Comparison of ENCODE assay signal across 20 cellular contexts in the genomic region with DNA sequence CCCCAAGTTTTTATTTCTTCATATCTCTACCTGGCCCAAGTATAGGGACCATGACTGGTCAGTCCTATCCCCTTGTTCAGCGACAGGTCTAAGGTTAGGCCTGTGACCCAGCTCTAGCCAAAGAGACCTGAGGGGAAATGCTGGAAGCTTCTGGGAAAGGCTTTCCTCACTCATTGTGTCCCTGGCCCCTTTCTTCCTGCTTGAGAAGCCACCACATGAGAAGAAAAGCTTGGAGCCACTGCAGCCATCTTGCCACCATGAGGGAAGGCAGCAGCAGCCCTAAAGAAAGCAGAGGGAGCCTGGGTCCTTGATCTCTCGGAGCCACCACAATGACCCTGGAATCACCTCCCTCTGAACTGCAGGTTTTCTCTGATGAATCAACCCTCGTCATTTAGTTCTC.
A peak's percentile ranks its signal among the peaks of the same experiment; 100 is the strongest.
DNase-seq lines count a peak whose midpoint lies in the region; ATAC-seq and TF ChIP-seq lines count a peak whose summit lies in the region.
"Had no signal": no experiment of that assay in that cellular context is flagged by ENCODE, and none has a peak within 500 bp of the region (broad histone marks: within the 10 kb centered on the region; RNA-seq: fewer than 3 reads in every experiment).

No MANE protein-coding gene starts in this region.

- H3K27ac ChIP-seq in VCaP (peak overlapping the region; percentile 75), coronary artery (peak overlapping the region in 1 of 2 donors; percentile 51), subcutaneous abdominal adipose tissue (ENCODE audit: low read depth, low read length) (peak overlapping the region; percentile 42)
- H3K27ac ChIP-seq: PC-9, SJCRH30 had no signal

- TF ChIP-seq CTCF in VCaP (conservative IDR thresholded peaks at IDR 0.05) (no peak), coronary artery (IDR thresholded peaks at IDR 0.05) (no peak)

- H3K36me3 ChIP-seq in neuron (ENCODE audit: insufficient read depth, low read length) (no peaks in the 10 kb centered on the region), subcutaneous abdominal adipose tissue (ENCODE audit: control insufficient read depth in 5 of 5, insufficient read depth in 5 of 5, low read length in 5 of 5) (no peaks in the 10 kb centered on the region)
- H3K36me3 ChIP-seq: BE2C, MG63, SJCRH30 had no signal

- ATAC-seq in HG02763 (IDR thresholded peaks at IDR 0.05; ENCODE audit: unreplicated experiment), result no peak
- ATAC-seq: HepG2, Right ventricle myocardium inferior had no signal

- no peak overlapping the region for H3K9ac ChIP-seq in subcutaneous abdominal adipose tissue (ENCODE audit: low read length in 5 of 5)

- peak; percentile 38 for DNase-seq in coronary artery (ENCODE audit: low spot score)
- DNase-seq in ACHN, result no peak
- DNase-seq in GDM1 (lab: John Stamatoyannopoulos, UW), result no peak
- no peak for DNase-seq in NCI-H1092 (lab: John Stamatoyannopoulos, UW)
- DNase-seq: BE2C, Calu3, DMS79 treated with DMSO at 0.1 percent for 48 hours, GOT3, KG1, NCI-H2029, NCI-H526, PC-9, SJCRH30 had no signal

- in situ Hi-C loops in ACHN (cut with HindIII; ENCODE audit: low pct_ligation_motif_present, low pct_unique_long_range_greater_than_20kb, low sequenced_read_pairs), result no loop called here

- peak overlapping the region; percentile 5 for H2AFZ ChIP-seq in neuron (ENCODE audit: low read depth, low read length)
- H2AFZ ChIP-seq: PC-9 had no signal

- H3K4me3 ChIP-seq in coronary artery (no peak overlapping the region), neuron (ENCODE audit: low read length) (no peak overlapping the region), subcutaneous abdominal adipose tissue (ENCODE audit: low read depth in 1 of 5, low read length in 5 of 5) (no peak overlapping the region)
- H3K4me3 ChIP-seq: MG63, PC-9, SJCRH30 had no signal

- H3K9me3 ChIP-seq in neuron (ENCODE audit: low read length), result no peaks in the 10 kb centered on the region
- no peaks in the 10 kb centered on the region for H3K9me3 ChIP-seq in subcutaneous abdominal adipose tissue (ENCODE audit: control insufficient read depth in 5 of 5, low read length in 5 of 5)
- H3K9me3 ChIP-seq: BE2C, MG63, SJCRH30 had no signal

- H3K4me1 ChIP-seq in neuron (ENCODE audit: insufficient read depth, low read length) (no peaks in the 10 kb centered on the region), subcutaneous abdominal adipose tissue (ENCODE audit: control insufficient read depth in 5 of 5, insufficient read depth in 5 of 5, low read length in 5 of 5) (peaks cover 0 to 16% (median 12%) of the 10 kb centered on the region in 5 donors)
- H3K4me1 ChIP-seq: BE2C, SJCRH30 had no signal

- H3K27me3 ChIP-seq in neuron (ENCODE audit: insufficient read depth, low read length) (no peaks in the 10 kb centered on the region), subcutaneous abdominal adipose tissue (ENCODE audit: control insufficient read depth in 5 of 5, insufficient read depth in 4 of 5, low read length in 5 of 5) (no peaks in the 10 kb centered on the region)
- H3K27me3 ChIP-seq: BE2C, SJCRH30 had no signal
